ENCODE assay signal across 11 cellular contexts in genomic region chr1:33334081-33334552, GRCh38. TPM values are rescaled to one million over a fixed set of nuclear protein-coding genes. Genes with fewer than 3 reads are reported as not detected.
DNase-seq lines count a peak whose midpoint lies in the region; ATAC-seq and TF ChIP-seq lines count a peak whose summit lies in the region.
"Had no signal": no experiment of that assay in that cellular context is flagged by ENCODE, and none has a peak within 500 bp of the region (broad histone marks: within the 10 kb centered on the region; RNA-seq: fewer than 3 reads in every experiment).

No MANE protein-coding gene starts in this region.

- ATAC-seq in stimulated activated naive CD8-positive, alpha-beta T cell treated with anti-CD3 and anti-CD28 coated beads, Interleukin-15, Interleukin-2, amounts not matched to agents 100 U/mL and 50 U/mL, for 24 hours, result no peak
- ATAC-seq: activated T-cell treated with anti-CD3 and anti-CD28 coated beads, Interleukin-2, amount 50 U/mL, for 4 hours had no signal

- H3K27ac ChIP-seq in colonic mucosa, result peak overlapping the region; percentile 11
- peak overlapping the region; percentile 58 to 89 for H3K27ac ChIP-seq in liver (ENCODE audit: low read depth in 1 of 2, low read length in 2 of 2)
- peak overlapping the region; percentile 81 for H3K27ac ChIP-seq in skeletal muscle tissue (ENCODE audit: low read depth, low read length)

- TF ChIP-seq CTCF in colonic mucosa (IDR thresholded peaks at IDR 0.05) (no peak), liver (IDR thresholded peaks at IDR 0.05; ENCODE audit: low read depth, low read length, missing input control) (no peak)

- peak; percentile 4 to 39 for TF ChIP-seq RAD21 in liver (IDR thresholded peaks at IDR 0.05)

- intact Hi-C loops in colonic mucosa (cut with DNase I), result no loop called here

- H3K9ac ChIP-seq in colonic mucosa (ENCODE audit: low read depth in 2 of 2, low read length in 2 of 2) (peak overlapping the region in 1 of 2 donors; percentile 29), liver (ENCODE audit: low read depth in 1 of 2, low read length in 2 of 2) (peak overlapping the region in 1 of 2 donors; percentile 11), skeletal muscle tissue (ENCODE audit: low read depth in 1 of 3, low read length in 3 of 3) (peak overlapping the region; percentile 34 to 43 (median 35))

- H3K27me3 ChIP-seq in colonic mucosa (no peaks in the 10 kb centered on the region), liver (ENCODE audit: control insufficient read depth in 4 of 4, insufficient read depth in 4 of 4, low read length in 3 of 4) (no peaks in the 10 kb centered on the region), skeletal muscle tissue (ENCODE audit: control insufficient read depth in 3 of 3, insufficient read depth in 3 of 3, low read length in 3 of 3) (no peaks in the 10 kb centered on the region)
- H3K27me3 ChIP-seq: BE2C had no signal

- H3K36me3 ChIP-seq in colonic mucosa (peaks cover 13% of the 10 kb centered on the region), liver (ENCODE audit: control insufficient read depth in 4 of 4, insufficient read depth in 3 of 4, low read depth in 1 of 4, low read length in 3 of 4) (peaks cover 15 to 42% (median 39%) of the 10 kb centered on the region in 4 donors), skeletal muscle tissue (ENCODE audit: control insufficient read depth in 3 of 3, insufficient read depth in 3 of 3, low read length in 3 of 3) (peaks cover 24 to 36% (median 31%) of the 10 kb centered on the region in 3 donors)

- TF ChIP-seq POLR2A in erythroblast (IDR thresholded peaks at IDR 0.05; ENCODE audit: low read length), result no peak

- H3K4me3 ChIP-seq in colonic mucosa, result no peak overlapping the region
- H3K4me3 ChIP-seq in liver (ENCODE audit: low read depth in 1 of 3, low read length in 3 of 3), result no peak overlapping the region
- peak overlapping the region; percentile 15 to 22 (median 20) for H3K4me3 ChIP-seq in skeletal muscle tissue (ENCODE audit: low read length in 3 of 3)

- 29% methylated on average over 17 of the region's 17 CpGs for WGBS in liver

- H3K9me3 ChIP-seq in colonic mucosa (no peaks in the 10 kb centered on the region), liver (ENCODE audit: control insufficient read depth in 4 of 4, low read length in 3 of 4) (no peaks in the 10 kb centered on the region), skeletal muscle tissue (ENCODE audit: control insufficient read depth in 3 of 3, low read length in 3 of 3) (no peaks in the 10 kb centered on the region)
- H3K9me3 ChIP-seq: BE2C had no signal

- DNase-seq in GM03348 (ENCODE audit: low spot score) (peak; percentile 49), colonic mucosa (no peak), erythroblast (lab: John Stamatoyannopoulos, UW) (no peak)
- no peak for DNase-seq in stimulated activated CD4-positive, alpha-beta T cell treated with anti-CD3 and anti-CD28 coated beads, Interleukin-4, amount 100 ng/mL, for 24 hours
- DNase-seq in stimulated activated naive CD8-positive, alpha-beta T cell treated with anti-CD3 and anti-CD28 coated beads, Interleukin-15, Interleukin-2, amounts not matched to agents 100 U/mL and 50 U/mL, for 24 hours, result no peak
- DNase-seq in effector CD8-positive, alpha-beta T cell (lab: John Stamatoyannopoulos, UW), result no peak
- DNase-seq: activated T-cell treated with anti-CD3 and anti-CD28 coated beads, Interleukin-2, amount 50 U/mL, for 4 hours; BE2C; NCI-H1417 had no signal

- H3K4me1 ChIP-seq in colonic mucosa (peaks cover 5% of the 10 kb centered on the region), liver (ENCODE audit: control insufficient read depth in 4 of 4, insufficient read depth in 4 of 4, low read length in 3 of 4) (peaks cover 21 to 62% (median 46%) of the 10 kb centered on the region in 4 donors), skeletal muscle tissue (ENCODE audit: control insufficient read depth in 3 of 3, insufficient read depth in 3 of 3, low read length in 3 of 3) (peaks cover 68 to 86% (median 75%) of the 10 kb centered on the region in 3 donors)
- H3K4me1 ChIP-seq: BE2C had no signal

TF ChIP-seq in liver, 16 proteins besides CTCF, POLR2A, EP300 and RAD21:
- TF ChIP-seq RXRA (IDR thresholded peaks at IDR 0.05), result peak; percentile 86
- peak; percentile 75 for TF ChIP-seq SP1 (IDR thresholded peaks at IDR 0.05)
- TF ChIP-seq REST (IDR thresholded peaks at IDR 0.05), result peak; percentile 82
- peak; percentile 56 for TF ChIP-seq YY1 (IDR thresholded peaks at IDR 0.05)
- no peak for TF ChIP-seq EGR1 (IDR thresholded peaks at IDR 0.05; ENCODE audit: low read depth in 2 of 2)
- TF ChIP-seq MAX (IDR thresholded peaks at IDR 0.05), result peak; percentile 55
- TF ChIP-seq ZBTB33 (IDR thresholded peaks at IDR 0.05), result no peak
- TF ChIP-seq NR2F2 (IDR thresholded peaks at IDR 0.05), result peak; percentile 63
- TF ChIP-seq HNF4A (conservative IDR thresholded peaks at IDR 0.05), result peak; percentile 75 to 77
- TF ChIP-seq GABPA (IDR thresholded peaks at IDR 0.05 in 1 of 2, conservative IDR thresholded peaks at IDR 0.05 in 1 of 2), result no peak
- peak; percentile 36 to 45 for TF ChIP-seq JUND (IDR thresholded peaks at IDR 0.05)

RNA-seq across cellular contexts. Expression of gene A3GALT2, which starts 13.2 kb away (rescaled TPM):
- total RNA-seq in colonic mucosa (not detected), liver (not detected), skeletal muscle tissue (not detected)
- polyA plus RNA-seq in liver, result not detected

Comparison
In these comparisons a context has a peak if more than half of its experiments do, and no peak if none do; other contexts are left out.
1. H3K27ac ChIP-seq: peak in every context shown above with its lines; median percentile 81 in skeletal muscle tissue; 74 in liver; 11 in colonic mucosa.
2. H3K4me3 ChIP-seq: peak in skeletal muscle tissue (3 of 3); none in colonic mucosa (single experiment) and liver (0 of 3).